In genomic region chr3:33886015-33886414, GRCh38 we compare ENCODE assay signal across 21 cellular contexts.
DNase-seq lines count a peak whose midpoint lies in the region; ATAC-seq, FAIRE-seq and TF ChIP-seq lines count a peak whose summit lies in the region.
"Had no signal": no experiment of that assay in that cellular context is flagged by ENCODE, and none has a peak within 500 bp of the region (broad histone marks: within the 10 kb centered on the region; RNA-seq: fewer than 3 reads in every experiment).

No MANE protein-coding gene starts in this region.

- no peak for TF ChIP-seq EP300 in K562 (IDR thresholded peaks at IDR 0.05; ENCODE audit: low read length)

- no peak for TF ChIP-seq POLR2A in breast epithelium (IDR thresholded peaks at IDR 0.05)
- TF ChIP-seq POLR2A in K562 (conservative IDR thresholded peaks at IDR 0.05): no peak

- H3K36me3 ChIP-seq in breast epithelium: no peaks in the 10 kb centered on the region
- H3K36me3 ChIP-seq in K562 (ENCODE audit: control insufficient read depth, insufficient read depth, low read length): no peaks in the 10 kb centered on the region
- H3K36me3 ChIP-seq in BE2C: no peaks in the 10 kb centered on the region
- H3K36me3 ChIP-seq: BLaER1 treated with 17β-estradiol and CSF1 and Interleukin-3, amounts not matched to agents 10 nM and 100 nM; SJCRH30 had no signal

- POLR2A ChIA-PET in MCF 10A (lab: Yijun Ruan, JAX) (interaction anchor here (0.7 kb wide), 1 partner anchor 11 kb away, joined by 3 read pairs; no protein-coding TSS in a partner anchor), K562 (lab: Yijun Ruan, JAX) (no interaction called here)

- H3K27ac Mint-ChIP-seq in MCF 10A (ENCODE audit: low read depth, unreplicated experiment): no peak overlapping the region

- no peaks in the 10 kb centered on the region for H4K20me1 ChIP-seq in K562 (replicated peaks; ENCODE audit: control insufficient read depth, insufficient read depth, low read length)
- H4K20me1 ChIP-seq: BLaER1 treated with 17β-estradiol and CSF1 and Interleukin-3, amounts not matched to agents 10 nM and 100 nM had no signal

- CTCF ChIA-PET in MCF 10A (lab: Yijun Ruan, JAX): interaction anchor here (1.1 to 12.9 kb wide), 4 partner anchors 10 to 799 kb away, joined by 3 to 253 read pairs (median 21); no protein-coding TSS in a partner anchor
- CTCF ChIA-PET in K562 (lab: Yijun Ruan, JAX; ENCODE audit: low intra/inter-chr PET ratio): interaction anchor here (0.6 to 4.3 kb wide), 2 partner anchors 130 to 1461 kb away, joined by 3 to 43 read pairs; no protein-coding TSS in a partner anchor

- peaks cover 9% of the 10 kb centered on the region for H3K4me1 Mint-ChIP-seq in MCF 10A (ENCODE audit: insufficient read depth, unreplicated experiment)

- H3K36me3 Mint-ChIP-seq in MCF 10A (ENCODE audit: insufficient read depth, unreplicated experiment): no peaks in the 10 kb centered on the region

- intact Hi-C loops in MCF 10A (cut with micrococcal nuclease) (no loop called here), breast epithelium (cut with DNase I; ENCODE audit: low total_unique reads) (no loop called here), K562 (cut with micrococcal nuclease) (no loop called here)

- peaks cover 33% of the 10 kb centered on the region for H3K27me3 Mint-ChIP-seq in MCF 10A (ENCODE audit: insufficient read depth, unreplicated experiment)

- H3K9me3 Mint-ChIP-seq in MCF 10A (ENCODE audit: unreplicated experiment): no peaks in the 10 kb centered on the region

- 0 out of 2 replicates have a peak overlapping the region, but pooled peaks have one; percentile 18 for H2AFZ ChIP-seq in K562 (ENCODE audit: low read depth, low read length)

- no peak overlapping the region for H3K27ac ChIP-seq in breast epithelium
- H3K27ac ChIP-seq in K562 (ENCODE audit: extremely low read depth, low read depth, low read length): no peak overlapping the region
- no peak overlapping the region for H3K27ac ChIP-seq in foreskin keratinocyte
- H3K27ac ChIP-seq in temporal lobe (ENCODE audit: low read depth, low read length): peak overlapping the region; percentile 53
- H3K27ac ChIP-seq: 22Rv1; BLaER1 treated with 17β-estradiol and CSF1 and Interleukin-3, amounts not matched to agents 10 nM and 100 nM; SJCRH30 had no signal

- TF ChIP-seq RAD21 in K562 (CRISPR knock-in tag; conservative IDR thresholded peaks at IDR 0.05 in 1 of 2, IDR thresholded peaks at IDR 0.05 in 1 of 2): no peak

- no peaks in the 10 kb centered on the region for H3K9me1 ChIP-seq in K562 (ENCODE audit: control insufficient read depth, insufficient read depth, low read length)

- no peak for FAIRE-seq in K562 (lab: Jason Lieb, UNC)
- FAIRE-seq: GM12891, GM18507, H1 had no signal

- BruUV-seq in MCF 10A (replicated peaks; lab: Mats Ljungman, UMichigan): no TSS peak
- BruUV-seq in K562 (replicated peaks; lab: Mats Ljungman, UMichigan): no TSS peak

- ATAC-seq in K562: no peak
- ATAC-seq in foreskin keratinocyte: no peak

- H3K79me2 ChIP-seq in K562 (ENCODE audit: control insufficient read depth, insufficient read depth, low read length): no peaks in the 10 kb centered on the region

- H3K9me3 ChIP-seq in breast epithelium (no peaks in the 10 kb centered on the region), K562 (replicated peaks; ENCODE audit: control insufficient read depth, insufficient read depth, low read depth, low read length) (no peaks in the 10 kb centered on the region), BE2C (no peaks in the 10 kb centered on the region)
- H3K9me3 ChIP-seq: BLaER1 treated with 17β-estradiol and CSF1 and Interleukin-3, amounts not matched to agents 10 nM and 100 nM; SJCRH30 had no signal

- DNase-seq in MCF 10A (ENCODE audit: unreplicated experiment) (peak; percentile 21), breast epithelium (ENCODE audit: low spot score in 2 of 2) (no peak), K562 (ENCODE audit: extremely low read depth in 1 of 4, low spot score in 3 of 4) (no peak), foreskin keratinocyte (peak; percentile 43 to 76), NCI-H748 treated with DMSO at 0.1 percent for 48 hours (lab: John Stamatoyannopoulos, UW) (no peak), BE2C (no peak), Kasumi-1 (lab: John Stamatoyannopoulos, UW) (no peak)
- DNase-seq: DND-41, GF-D8, NCI-H1105 treated with DMSO at 0.1 percent for 48 hours, NCI-H187, NCI-H345, NCI-H526, OCI-M1, SJCRH30 had no signal

- no peaks in the 10 kb centered on the region for H3K27me3 ChIP-seq in breast epithelium
- H3K27me3 ChIP-seq in K562 (ENCODE audit: control insufficient read depth in 2 of 2, insufficient read depth in 2 of 2, low read length in 2 of 2): no peaks in the 10 kb centered on the region
- no peaks in the 10 kb centered on the region for H3K27me3 ChIP-seq in foreskin keratinocyte
- H3K27me3 ChIP-seq in BE2C: no peaks in the 10 kb centered on the region
- H3K27me3 ChIP-seq: BLaER1 treated with 17β-estradiol and CSF1 and Interleukin-3, amounts not matched to agents 10 nM and 100 nM; SJCRH30 had no signal

- TF ChIP-seq CTCF in MCF 10A (IDR thresholded peaks at IDR 0.05; ENCODE audit: unreplicated experiment) (no peak), breast epithelium (IDR thresholded peaks at IDR 0.05) (no peak), K562 (IDR thresholded peaks at IDR 0.05 in 2 of 3, conservative IDR thresholded peaks at IDR 0.05 in 1 of 3; ENCODE audit: insufficient read depth in 2 of 3, low read depth in 1 of 3, low read length in 3 of 3) (no peak), foreskin keratinocyte (conservative IDR thresholded peaks at IDR 0.05) (no peak), BE2C (IDR thresholded peaks at IDR 0.05; ENCODE audit: low read depth, low read length) (no peak)

- in situ Hi-C loops in K562 (cut with MboI): loop anchor here (25.0 kb wide), 1 partner anchor 376 kb away; no protein-coding TSS in a partner anchor

- 65% methylated on average over 2 of the region's 2 CpGs for WGBS in K562 (ENCODE audit: insufficient coverage, low coverage, missing lambda C conversion rate)

- no peak overlapping the region for H3K4me2 ChIP-seq in K562 (ENCODE audit: insufficient read depth, low read length)
- H3K4me2 ChIP-seq: BLaER1 treated with 17β-estradiol and CSF1 and Interleukin-3, amounts not matched to agents 10 nM and 100 nM had no signal

- no peak overlapping the region for H3K4me3 ChIP-seq in breast epithelium
- no peak overlapping the region for H3K4me3 ChIP-seq in K562
- no peak overlapping the region for H3K4me3 ChIP-seq in BE2C (ENCODE audit: low read depth, low read length)
- H3K4me3 ChIP-seq: BLaER1 treated with 17β-estradiol and CSF1 and Interleukin-3, amounts not matched to agents 10 nM and 100 nM; SJCRH30 had no signal

- H3K4me1 ChIP-seq in breast epithelium (no peaks in the 10 kb centered on the region), K562 (replicated peaks in 1 of 2; ENCODE audit: control insufficient read depth in 2 of 2, insufficient read depth in 2 of 2, low read length in 2 of 2) (peaks cover 0 to 30% of the 10 kb centered on the region in 2 experiments; a peak in 2 of 5 replicates), foreskin keratinocyte (no peaks in the 10 kb centered on the region), BE2C (no peaks in the 10 kb centered on the region)
- H3K4me1 ChIP-seq: SJCRH30 had no signal

- H3K9ac ChIP-seq in K562 (ENCODE audit: insufficient read depth in 1 of 2, low read depth in 2 of 2, low read length in 2 of 2): no peak overlapping the region
- H3K9ac ChIP-seq: BLaER1 treated with 17β-estradiol and CSF1 and Interleukin-3, amounts not matched to agents 10 nM and 100 nM had no signal

- H3K4me3 Mint-ChIP-seq in MCF 10A (ENCODE audit: unreplicated experiment): no peak overlapping the region

TF ChIP-seq in K562, 482 proteins besides CTCF, POLR2A, EP300 and RAD21:
- no peak for TF ChIP-seq ESRRA (IDR thresholded peaks at IDR 0.05; ENCODE audit: borderline replicate concordance, low read depth)
- no peak for TF ChIP-seq CBFA2T2 (conservative IDR thresholded peaks at IDR 0.05)
- TF ChIP-seq MAZ (CRISPR knock-in tag; conservative IDR thresholded peaks at IDR 0.05 in 1 of 2, IDR thresholded peaks at IDR 0.05 in 1 of 2): no peak
- TF ChIP-seq RHOXF2B (CRISPR knock-in tag; conservative IDR thresholded peaks at IDR 0.05): no peak

Comparison
In these comparisons a context has a peak if more than half of its experiments do, and no peak if none do; other contexts are left out.
1. DNase-seq: peak in MCF 10A (single experiment) and foreskin keratinocyte (2 of 2); none in breast epithelium (0 of 2), K562 (0 of 4), NCI-H748 treated with DMSO at 0.1 percent for 48 hours (single experiment), BE2C (single experiment) and Kasumi-1 (0 of 2).